20 cellular contexts compared by ENCODE assay signal in the genomic region with DNA sequence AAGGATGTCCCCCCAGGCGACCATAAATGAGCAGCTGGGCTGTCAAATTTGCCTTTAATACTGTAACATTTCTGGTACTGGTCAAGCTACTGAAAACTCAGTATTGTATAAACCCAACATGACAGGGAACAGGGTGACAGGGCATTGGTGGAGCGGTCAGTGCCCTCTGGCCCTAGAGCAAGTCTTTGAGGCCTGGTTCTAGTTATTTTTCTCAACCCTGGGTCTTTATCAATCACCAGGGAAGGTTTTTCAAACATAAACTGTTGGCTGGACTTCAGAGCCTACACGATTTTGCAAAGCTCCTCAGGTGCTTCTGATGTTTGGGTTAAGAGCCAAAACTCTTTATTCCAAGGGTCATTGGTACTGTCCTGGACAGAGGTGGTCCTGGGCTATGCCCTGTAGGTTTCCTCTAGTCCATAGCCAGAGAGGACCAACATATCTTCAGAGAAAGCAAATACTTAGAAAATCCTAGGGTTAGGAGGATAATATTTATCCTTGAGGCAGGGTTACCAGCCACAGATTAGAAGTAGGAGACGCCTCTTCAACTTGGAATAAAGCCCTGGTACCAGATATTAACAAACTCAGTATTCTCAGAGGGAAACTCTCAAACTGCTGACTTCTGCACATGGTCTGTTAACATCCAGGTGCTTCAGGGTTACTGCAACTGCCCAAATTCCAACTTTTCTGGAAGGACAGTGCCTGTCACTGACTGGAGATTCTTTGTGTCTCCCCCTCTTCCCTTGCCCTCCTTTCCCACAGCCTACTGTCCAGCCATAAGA. TPM values are rescaled to one million over a fixed set of nuclear protein-coding genes. Genes with fewer than 3 reads are reported as not detected.
DNase-seq lines count a peak whose midpoint lies in the region; ATAC-seq, FAIRE-seq and TF ChIP-seq lines count a peak whose summit lies in the region.
"Had no signal": no experiment of that assay in that cellular context is flagged by ENCODE, and none has a peak within 500 bp of the region (broad histone marks: within the 10 kb centered on the region; RNA-seq: fewer than 3 reads in every experiment).

No MANE protein-coding gene starts in this region.

- DNase-seq in keratinocyte (ENCODE audit: low read depth, low spot score) (no peak), right lobe of liver (peak; percentile 66 to 84 (median 84)), A673 (ENCODE audit: low spot score) (no peak)
- no peak for DNase-seq in activated CD4-positive, alpha-beta T cell treated with anti-CD3 and anti-CD28 coated beads for 36 hours
- no peak for DNase-seq in activated CD4-positive, CD25-positive, alpha-beta regulatory T cell treated with anti-CD3 and anti-CD28 coated beads, Interleukin-2, amount 50 U/mL, for 72 hours
- DNase-seq: ACHN; BE2C; C1 segment of cervical spinal cord; CD4-positive, CD25-positive, alpha-beta regulatory T cell; CD8-positive, alpha-beta memory T cell; COR-L47; HCEC 1CT had no signal

- no peaks in the 10 kb centered on the region for H3K9me1 ChIP-seq in keratinocyte (ENCODE audit: control insufficient read depth, extremely low read depth, insufficient read depth, low read length)

- H4K20me1 ChIP-seq in Loucy (ENCODE audit: insufficient read depth, low read length, poor library complexity, severe bottlenecking) (no peaks in the 10 kb centered on the region), keratinocyte (ENCODE audit: control insufficient read depth, extremely low read depth, insufficient read depth, low read length) (no peaks in the 10 kb centered on the region)

- H3K27ac Mint-ChIP-seq in activated CD4-positive, alpha-beta T cell treated with anti-CD3 and anti-CD28 coated beads for 36 hours: no peak overlapping the region
- H3K27ac Mint-ChIP-seq: GM23338 had no signal

- H3K4me3 Mint-ChIP-seq in activated CD4-positive, alpha-beta T cell treated with anti-CD3 and anti-CD28 coated beads for 36 hours: no peak overlapping the region
- H3K4me3 Mint-ChIP-seq: CD4-positive, CD25-positive, alpha-beta regulatory T cell; CD8-positive, alpha-beta memory T cell; GM23338 had no signal

- peak; percentile 51 for FAIRE-seq in keratinocyte (lab: Jason Lieb, UNC)
- FAIRE-seq: D721Med, G401.6, GM12891, H54, HTR-8/SVneo had no signal

- no peaks in the 10 kb centered on the region for H3K9me3 Mint-ChIP-seq in activated CD4-positive, alpha-beta T cell treated with anti-CD3 and anti-CD28 coated beads for 36 hours (ENCODE audit: low read depth)
- H3K9me3 Mint-ChIP-seq: CD8-positive, alpha-beta memory T cell; GM23338 had no signal

- ATAC-seq in right lobe of liver: peak; percentile 82 to 91 (median 89)
- ATAC-seq in activated CD4-positive, alpha-beta T cell treated with anti-CD3 and anti-CD28 coated beads for 36 hours: no peak

- no peaks in the 10 kb centered on the region for H3K79me2 ChIP-seq in Loucy (ENCODE audit: insufficient read depth, low read length)
- no peaks in the 10 kb centered on the region for H3K79me2 ChIP-seq in keratinocyte (ENCODE audit: control insufficient read depth, insufficient read depth, low read length)

- H3K4me2 ChIP-seq in Loucy (ENCODE audit: low read depth, low read length, poor library complexity, severe bottlenecking): no peak overlapping the region
- H3K4me2 ChIP-seq in keratinocyte (ENCODE audit: control insufficient read depth, extremely low read depth, insufficient read depth, low read depth, low read length): no peak overlapping the region
- H3K4me2 ChIP-seq: GM23338 had no signal

- CTCF ChIA-PET in A673 (lab: Charles Lee): no interaction called here
- CTCF ChIA-PET in activated CD4-positive, alpha-beta T cell treated with anti-CD3 and anti-CD28 coated beads for 36 hours (lab: Charles Lee): interaction anchor here (0.7 to 2.6 kb wide), 11 partner anchors 11 to 352 kb away, joined by 3 to 15 read pairs (median 4); no protein-coding TSS in a partner anchor

- no peaks in the 10 kb centered on the region for H3K36me3 Mint-ChIP-seq in activated CD4-positive, alpha-beta T cell treated with anti-CD3 and anti-CD28 coated beads for 36 hours (ENCODE audit: low read depth)
- H3K36me3 Mint-ChIP-seq: CD4-positive, CD25-positive, alpha-beta regulatory T cell; CD8-positive, alpha-beta memory T cell had no signal

- no peaks in the 10 kb centered on the region for H3K9me3 ChIP-seq in Loucy (ENCODE audit: insufficient read depth, low read depth, low read length)
- H3K9me3 ChIP-seq in keratinocyte (ENCODE audit: control insufficient read depth, low read depth, low read length): no peaks in the 10 kb centered on the region
- H3K9me3 ChIP-seq in right lobe of liver: no peaks in the 10 kb centered on the region
- no peaks in the 10 kb centered on the region for H3K9me3 ChIP-seq in A673 (ENCODE audit: low read depth, low read length, poor library complexity, severe bottlenecking)
- H3K9me3 ChIP-seq: BE2C had no signal

- no peak overlapping the region for H3K27ac ChIP-seq in keratinocyte (ENCODE audit: control insufficient read depth, insufficient read depth, low read length)
- peak overlapping the region; percentile 13 to 84 (median 63) for H3K27ac ChIP-seq in right lobe of liver
- no peak overlapping the region for H3K27ac ChIP-seq in A673 (ENCODE audit: low read depth, low read length, poor library complexity, severe bottlenecking)

- no peaks in the 10 kb centered on the region for H3K36me3 ChIP-seq in Loucy (ENCODE audit: insufficient read depth, low read length)
- H3K36me3 ChIP-seq in keratinocyte (ENCODE audit: control insufficient read depth in 2 of 2, extremely low read depth in 1 of 2, insufficient read depth in 2 of 2, low read length in 2 of 2): no peaks in the 10 kb centered on the region
- H3K36me3 ChIP-seq in right lobe of liver: no peaks in the 10 kb centered on the region
- no peaks in the 10 kb centered on the region for H3K36me3 ChIP-seq in A673 (ENCODE audit: insufficient read depth, low read length, poor library complexity, severe bottlenecking)
- H3K36me3 ChIP-seq: BE2C had no signal

- intact Hi-C loops in right lobe of liver (cut with DNase I): no loop called here
- intact Hi-C loops in A673 (cut with micrococcal nuclease; ENCODE audit: unreplicated experiment): loop anchor here (5.0 kb wide), 1 partner anchor 45 kb away; no protein-coding TSS in a partner anchor
- intact Hi-C loops in activated CD4-positive, alpha-beta T cell treated with anti-CD3 and anti-CD28 coated beads for 36 hours (cut with DNase I, micrococcal nuclease): loop anchor here (1.0 to 5.0 kb wide), 5 partner anchors 57 to 1310 kb away; a partner anchor contains a TSS

- H3F3A ChIP-seq in Loucy (ENCODE audit: low read depth): no peaks in the 10 kb centered on the region

- H3K4me1 ChIP-seq in Loucy (ENCODE audit: insufficient read depth, low read length, poor library complexity, severe bottlenecking) (no peaks in the 10 kb centered on the region), keratinocyte (ENCODE audit: control insufficient read depth, extremely low read depth, insufficient read depth, low read length) (peaks cover 30% of the 10 kb centered on the region), right lobe of liver (peaks cover 0 to 35% (median 13%) of the 10 kb centered on the region in 4 donors), A673 (ENCODE audit: insufficient read depth, low read length, poor library complexity, severe bottlenecking) (no peaks in the 10 kb centered on the region)
- H3K4me1 ChIP-seq: BE2C had no signal

- H3K9me2 ChIP-seq in Loucy (replicated peaks; ENCODE audit: low read depth, low read length): no peaks in the 10 kb centered on the region

- dilution Hi-C loops in keratinocyte (cut with MboI; ENCODE audit: extremely low pct_ligation_motif_present, low sequenced_read_pairs): no loop called here

- H2AFZ ChIP-seq in Loucy (ENCODE audit: low read length): peak overlapping the region; percentile 10; the same call in 1 of the 2 replicates
- no peak overlapping the region for H2AFZ ChIP-seq in keratinocyte (ENCODE audit: control insufficient read depth, low read length)
- H2AFZ ChIP-seq: GM23338 had no signal

- no peak overlapping the region for H3K4me3 ChIP-seq in Loucy (ENCODE audit: low read length, poor library complexity, severe bottlenecking)
- H3K4me3 ChIP-seq in keratinocyte (ENCODE audit: control insufficient read depth in 2 of 3, extremely low read depth in 1 of 3, insufficient read depth in 2 of 3, low read depth in 1 of 3, low read length in 3 of 3): no peak overlapping the region
- no peak overlapping the region for H3K4me3 ChIP-seq in right lobe of liver
- H3K4me3 ChIP-seq in A673 (ENCODE audit: low read depth, low read length, poor library complexity, severe bottlenecking): no peak overlapping the region
- H3K4me3 ChIP-seq: GM23338 had no signal

- H3K27me3 ChIP-seq in Loucy (ENCODE audit: insufficient read depth, low read length, poor library complexity, severe bottlenecking) (no peaks in the 10 kb centered on the region), keratinocyte (ENCODE audit: control insufficient read depth, extremely low read depth, insufficient read depth, low read length) (no peaks in the 10 kb centered on the region), right lobe of liver (no peaks in the 10 kb centered on the region), A673 (replicated peaks; ENCODE audit: insufficient read depth, low read depth, low read length, poor library complexity) (peaks cover 13% of the 10 kb centered on the region)

- POLR2A ChIA-PET in A673 (lab: Charles Lee; ENCODE audit: low non-redundant PET): no interaction called here
- POLR2A ChIA-PET in activated CD4-positive, alpha-beta T cell treated with anti-CD3 and anti-CD28 coated beads for 36 hours (lab: Charles Lee): no interaction called here

- 32% methylated on average over 4 of the region's 4 CpGs for WGBS in right lobe of liver (ENCODE audit: insufficient coverage, low coverage, low lambda C conversion rate, missing lambda C conversion rate)

- TF ChIP-seq CTCF in Loucy (conservative IDR thresholded peaks at IDR 0.05; ENCODE audit: low read length) (no peak), keratinocyte (optimal IDR thresholded peaks at IDR 0.05 in 1 of 3, IDR thresholded peaks at IDR 0.05 in 1 of 3, conservative IDR thresholded peaks at IDR 0.05 in 1 of 3; ENCODE audit: extremely low read depth in 1 of 3, insufficient read depth in 2 of 3, low read length in 3 of 3) (no peak), right lobe of liver (IDR thresholded peaks at IDR 0.05) (no peak), A673 (conservative IDR thresholded peaks at IDR 0.05; ENCODE audit: low read depth, low read length) (no peak)

- no TSS peak for BruUV-seq in A673 (replicated peaks; lab: Mats Ljungman, UMichigan)

- H3K4me1 Mint-ChIP-seq in activated CD4-positive, alpha-beta T cell treated with anti-CD3 and anti-CD28 coated beads for 36 hours: no peaks in the 10 kb centered on the region
- H3K4me1 Mint-ChIP-seq: CD8-positive, alpha-beta memory T cell had no signal

- H3K9ac ChIP-seq in Loucy (ENCODE audit: low read depth, low read length, poor library complexity, severe bottlenecking) (no peak overlapping the region), keratinocyte (ENCODE audit: control insufficient read depth, extremely low read depth, insufficient read depth, low read length) (no peak overlapping the region)

- no peak for TF ChIP-seq POLR2A in right lobe of liver (IDR thresholded peaks at IDR 0.05)

- peaks cover 2% of the 10 kb centered on the region for H3K27me3 Mint-ChIP-seq in activated CD4-positive, alpha-beta T cell treated with anti-CD3 and anti-CD28 coated beads for 36 hours

RNA-seq across cellular contexts. Expression of a gene that starts 26.7 kb away (rescaled TPM):
- 0.16 to 2.2 TPM (median 0.56 TPM) in 3 replicates for polyA plus RNA-seq in keratinocyte
- polyA plus RNA-seq in keratinocyte (2011; ENCODE audit: low read depth): 1.3 TPM
- polyA plus RNA-seq in keratinocyte (2011; cell fraction: cytosol; rRNA removed): 0.19 and 0.32 TPM in 2 replicates
- 0.51 and 0.85 TPM in 2 replicates for polyA plus RNA-seq in keratinocyte (2011; cell fraction: nucleus; rRNA removed)
- 0.06 and 0.93 TPM in 2 replicates for polyA plus RNA-seq in keratinocyte (2012; ENCODE audit: low replicate concordance)
- polyA minus RNA-seq in keratinocyte: 1.6 TPM in 1 of 3 replicates, not detected in the others
- polyA minus RNA-seq in keratinocyte (2011; cell fraction: cytosol; rRNA and poly(A)+ RNA removed): not detected
- 0.78 TPM in 1 of 2 replicates, not detected in the other for polyA minus RNA-seq in keratinocyte (2011; cell fraction: nucleus; rRNA and poly(A)+ RNA removed)
- total RNA-seq in right lobe of liver (under 1 TPM in 1 of 6 experiments, not detected in 5; 0.42 TPM), A673 (2021) (not detected in 2 replicates)
- total RNA-seq in activated CD4-positive, alpha-beta T cell treated with anti-CD3 and anti-CD28 coated beads for 36 hours: not detected
- total RNA-seq: A172; CD4-positive, CD25-positive, alpha-beta regulatory T cell; CD8-positive, alpha-beta memory T cell; GM23338 had no signal
- polyA plus RNA-seq: CD4-positive, CD25-positive, alpha-beta regulatory T cell; CD8-positive, alpha-beta memory T cell; GM23338 had no signal

RNA-seq across cellular contexts. Expression of a gene that starts 49.0 kb away (rescaled TPM):
- polyA plus RNA-seq in keratinocyte: not detected in 3 replicates
- polyA plus RNA-seq in keratinocyte (2011; ENCODE audit: low read depth): not detected
- not detected in 2 replicates for polyA plus RNA-seq in keratinocyte (2011; cell fraction: cytosol; rRNA removed)
- polyA plus RNA-seq in keratinocyte (2011; cell fraction: nucleus; rRNA removed): not detected in 2 replicates
- not detected in 2 replicates for polyA plus RNA-seq in keratinocyte (2012; ENCODE audit: low replicate concordance)
- not detected in 3 replicates for polyA minus RNA-seq in keratinocyte
- polyA minus RNA-seq in keratinocyte (2011; cell fraction: cytosol; rRNA and poly(A)+ RNA removed): not detected
- polyA minus RNA-seq in keratinocyte (2011; cell fraction: nucleus; rRNA and poly(A)+ RNA removed): not detected in 2 replicates
- not detected for total RNA-seq in right lobe of liver
- not detected in 2 replicates for total RNA-seq in A673 (2021)
- total RNA-seq in activated CD4-positive, alpha-beta T cell treated with anti-CD3 and anti-CD28 coated beads for 36 hours: not detected
- total RNA-seq: A172; CD4-positive, CD25-positive, alpha-beta regulatory T cell; CD8-positive, alpha-beta memory T cell; GM23338 had no signal
- polyA plus RNA-seq: CD4-positive, CD25-positive, alpha-beta regulatory T cell; CD8-positive, alpha-beta memory T cell; GM23338 had no signal

Comparison
In these comparisons a context has a peak if more than half of its experiments do, and no peak if none do; other contexts are left out.
1. DNase-seq: peak in right lobe of liver (3 of 3); none in keratinocyte (single experiment), A673 (single experiment), activated CD4-positive, alpha-beta T cell treated with anti-CD3 and anti-CD28 coated beads for 36 hours (single experiment) and activated CD4-positive, CD25-positive, alpha-beta regulatory T cell treated with anti-CD3 and anti-CD28 coated beads, Interleukin-2, amount 50 U/mL, for 72 hours (single experiment).
2. H3K27ac ChIP-seq: peak in right lobe of liver (3 of 3); none in keratinocyte (single experiment) and A673 (single experiment).
3. intact Hi-C loops: an anchor here in A673 (5.0 kb wide) and activated CD4-positive, alpha-beta T cell treated with anti-CD3 and anti-CD28 coated beads for 36 hours (1.0 to 5.0 kb wide); none called in right lobe of liver.